In the genomic region with DNA sequence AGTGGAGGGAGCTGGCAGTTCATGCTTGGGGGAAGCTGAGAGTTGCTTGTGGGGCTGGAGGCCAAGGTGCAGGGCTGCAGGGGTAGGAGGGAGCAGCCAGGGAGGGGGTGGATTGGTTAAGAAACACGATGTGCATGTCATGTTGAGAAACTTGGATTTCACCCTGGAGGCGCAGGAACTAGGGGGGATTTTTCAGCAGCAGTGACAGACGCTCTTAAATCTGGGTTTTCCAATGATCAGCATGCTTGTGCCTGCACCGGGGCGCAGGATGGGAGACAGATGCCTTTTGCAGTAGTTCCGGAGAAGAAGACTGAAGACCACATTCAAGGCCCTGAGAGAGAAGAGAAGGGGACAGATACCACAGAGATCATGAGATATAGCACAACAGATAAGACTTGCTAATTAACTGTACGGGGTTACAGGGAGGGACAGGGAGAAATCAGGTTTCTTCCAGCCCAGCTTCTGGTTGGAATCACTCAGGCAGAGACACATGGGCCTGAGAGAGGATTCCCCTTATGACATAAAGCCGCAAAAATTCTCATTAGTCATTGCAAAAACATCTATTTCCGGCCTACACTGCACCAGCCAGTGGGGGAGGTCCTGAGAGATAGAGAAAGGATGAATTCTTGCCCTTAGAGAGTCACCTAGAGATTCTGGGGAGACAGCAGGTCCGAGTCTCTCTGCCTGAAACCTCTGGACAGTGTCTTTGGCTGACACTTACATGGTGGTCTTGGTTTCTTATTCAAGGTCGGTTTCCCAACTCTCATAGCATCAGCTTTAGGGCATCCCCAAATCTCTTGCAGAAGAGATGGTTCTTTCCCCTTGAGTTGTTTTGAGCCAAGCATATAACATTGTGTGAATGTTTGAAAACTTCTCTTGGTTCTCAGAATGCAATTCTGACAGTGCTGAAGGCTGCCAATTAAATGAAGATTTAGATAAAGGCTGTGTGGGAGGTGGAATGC, we compare ENCODE assay signal across 9 cellular contexts. TPM values are rescaled to one million over a fixed set of nuclear protein-coding genes. Genes with fewer than 3 reads are reported as not detected.
DNase-seq lines count a peak whose midpoint lies in the region; ATAC-seq and TF ChIP-seq lines count a peak whose summit lies in the region.
"Had no signal": no experiment of that assay in that cellular context is flagged by ENCODE, and none has a peak within 500 bp of the region (broad histone marks: within the 10 kb centered on the region; RNA-seq: fewer than 3 reads in every experiment).

No MANE protein-coding gene starts in this region.

- no peaks in the 10 kb centered on the region for H3K27me3 ChIP-seq in osteoblast (ENCODE audit: insufficient read depth, low read length)

- no peaks in the 10 kb centered on the region for H3K36me3 ChIP-seq in osteoblast (ENCODE audit: insufficient read depth, low read length)

- H3K4me1 ChIP-seq in osteoblast (ENCODE audit: insufficient read depth, low read length), result peaks cover 64% of the 10 kb centered on the region
- H3K4me1 ChIP-seq: parathyroid adenoma had no signal

- H3K79me2 ChIP-seq in osteoblast (ENCODE audit: insufficient read depth, low read length), result peaks cover 37% of the 10 kb centered on the region
- H3K79me2 ChIP-seq: parathyroid adenoma had no signal

- peak overlapping the region; percentile 96 for H3K27ac ChIP-seq in osteoblast (ENCODE audit: low read depth, low read length)
- H3K27ac ChIP-seq: parathyroid adenoma had no signal

- TF ChIP-seq CTCF in osteoblast (IDR thresholded peaks at IDR 0.05; ENCODE audit: extremely low read depth, low read depth, low read length), result no peak

- H2AFZ ChIP-seq in osteoblast (ENCODE audit: low read length), result peak overlapping the region; percentile 43
- H2AFZ ChIP-seq: parathyroid adenoma had no signal

- in situ Hi-C loops in ACHN (cut with HindIII; ENCODE audit: low pct_ligation_motif_present, low pct_unique_long_range_greater_than_20kb, low sequenced_read_pairs), result no loop called here

- no peaks in the 10 kb centered on the region for H3K9me3 ChIP-seq in T-helper 17 cell (ENCODE audit: control insufficient read depth, low read length, poor library complexity, severe bottlenecking)
- no peaks in the 10 kb centered on the region for H3K9me3 ChIP-seq in osteoblast (ENCODE audit: low read depth, low read length)

- H3K4me3 Mint-ChIP-seq in T-helper 17 cell, result peak overlapping the region; percentile 88

- no peaks in the 10 kb centered on the region for H3K36me3 Mint-ChIP-seq in T-helper 17 cell (ENCODE audit: low read depth)

- ATAC-seq in HG03280 (IDR thresholded peaks at IDR 0.05; ENCODE audit: unreplicated experiment) (peak; percentile 67), T-helper 17 cell (peak; percentile 73)

- H3K4me1 Mint-ChIP-seq in T-helper 17 cell, result peaks cover 65% of the 10 kb centered on the region

- peak overlapping the region; percentile 54 for H3K4me3 ChIP-seq in osteoblast (ENCODE audit: insufficient read depth, low read length)

- peak; percentile 99 for DNase-seq in ACHN
- peak; percentile 30 for DNase-seq in GM19238 (ENCODE audit: insufficient read length, low spot score)
- peak; percentile 33 to 58 (median 37) for DNase-seq in T-helper 17 cell
- peak; percentile 87 for DNase-seq in dedifferentiated amniotic fluid mesenchymal stem cell (ENCODE audit: extremely low spot score)
- peak; percentile 58 for DNase-seq in osteoblast (ENCODE audit: insufficient read length, low spot score, missing footprints)
- DNase-seq in mesenteric fat pad (ENCODE audit: low spot score), result no peak
- no peak for DNase-seq in GDM1 (lab: John Stamatoyannopoulos, UW)

- no peaks in the 10 kb centered on the region for H3K27me3 Mint-ChIP-seq in T-helper 17 cell

- peak overlapping the region; percentile 99 for H3K27ac Mint-ChIP-seq in T-helper 17 cell

- H3K4me2 ChIP-seq in osteoblast (ENCODE audit: insufficient read depth, low read length), result peak overlapping the region; percentile 82

- H4K20me1 ChIP-seq in osteoblast (ENCODE audit: insufficient read depth, low read length), result no peaks in the 10 kb centered on the region

RNA-seq across cellular contexts. Expression of a gene that starts 27.1 kb away (rescaled TPM):
- not detected for total RNA-seq in T-helper 17 cell
- 102 and 104 TPM in 2 replicates for total RNA-seq in osteoblast
- 18.3 TPM for total RNA-seq in mesenteric fat pad

Comparison
In these comparisons a context has a peak if more than half of its experiments do, and no peak if none do; other contexts are left out.
1. DNase-seq: peak in ACHN (single experiment), GM19238 (single experiment), T-helper 17 cell (3 of 3), dedifferentiated amniotic fluid mesenchymal stem cell (single experiment) and osteoblast (single experiment); none in mesenteric fat pad (single experiment) and GDM1 (single experiment).
2. RNA of a gene that starts 27.1 kb away (total RNA-seq): 102 to 104 TPM in osteoblast and 18.3 TPM in mesenteric fat pad (single experiment); not detected in T-helper 17 cell; every median in the first group is over 10 times any median in the second.